ENCODE assay signal across 1 cellular context in the genomic region with DNA sequence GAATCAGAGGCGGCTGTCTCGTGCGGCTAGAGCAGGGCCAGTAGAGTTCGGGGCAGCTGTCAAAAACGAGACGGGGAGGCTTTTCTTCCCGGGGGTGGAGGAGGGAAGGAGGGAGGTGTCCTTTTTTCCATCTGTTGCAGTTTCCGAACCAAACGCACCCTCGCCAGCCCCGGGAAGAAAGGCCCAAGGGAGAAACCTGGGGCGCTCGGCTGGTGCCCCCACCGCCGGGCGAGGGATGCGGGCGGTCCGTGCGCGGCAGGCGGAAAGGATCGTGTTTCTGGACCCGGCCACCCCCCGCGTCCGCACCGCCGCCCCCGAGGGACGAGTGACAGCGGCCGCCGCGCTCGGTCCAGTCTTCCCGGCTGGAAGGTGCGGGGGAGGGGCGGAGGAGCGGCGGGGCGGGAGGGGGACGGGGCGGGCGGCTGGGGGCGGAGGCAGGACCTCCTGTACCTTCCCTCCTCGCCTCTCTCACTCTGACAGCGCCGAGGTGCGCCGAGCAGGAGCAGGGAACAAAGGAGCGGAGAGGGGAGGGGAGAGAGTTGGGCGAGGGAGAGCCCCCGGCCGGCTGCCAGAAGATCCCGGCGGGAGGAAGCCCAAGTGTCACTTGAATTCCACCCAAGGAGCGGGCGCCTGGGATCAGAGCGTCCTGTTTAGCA.
TF ChIP-seq lines count a peak whose summit lies in the region.

TSS of gene TGIF1 (plus strand) at position 471 of the 656 bp plus-strand sequence. CDS start 318 bp downstream, outside the sequence.

TF ChIP-seq in K562, 482 proteins besides CTCF, POLR2A, EP300 and RAD21 (continued from another document and continues in another):
- TF ChIP-seq USF1 (CRISPR knock-in tag; IDR thresholded peaks at IDR 0.05) (peak; percentile 3; the same call in 1 of the 2 replicates), POLR2AphosphoS2 (IDR thresholded peaks at IDR 0.05; ENCODE audit: low read length) (peak; percentile 94; the same call in 1 of the 2 replicates), ZNF551 (CRISPR knock-in tag; IDR thresholded peaks at IDR 0.05) (no peak), KAT7 (CRISPR knock-in tag; IDR thresholded peaks at IDR 0.05; ENCODE audit: borderline replicate concordance) (no peak), EGR1 (conservative IDR thresholded peaks at IDR 0.05) (no peak), HDAC3 (IDR thresholded peaks at IDR 0.05; ENCODE audit: borderline replicate concordance, partially characterized antibody) (no peak), HNRNPUL1 (IDR thresholded peaks at IDR 0.05; ENCODE audit: low read length) (no peak), ZNF134 (CRISPR knock-in tag; conservative IDR thresholded peaks at IDR 0.05) (no peak), ZNF263 (CRISPR knock-in tag; IDR thresholded peaks at IDR 0.05; ENCODE audit: borderline replicate concordance) (peak; percentile 33; the same call in 1 of the 2 replicates), REST (CRISPR knock-in tag; IDR thresholded peaks at IDR 0.05; ENCODE audit: low read depth) (0 out of 2 replicates have a peak, but pooled peaks have one; percentile 13), OTX1 (CRISPR knock-in tag; IDR thresholded peaks at IDR 0.05) (0 out of 2 replicates have a peak, but pooled peaks have one; percentile 55), DPF2 (IDR thresholded peaks at IDR 0.05) (no peak), ID3 (CRISPR knock-in tag; IDR thresholded peaks at IDR 0.05) (no peak), ID3 (tag; IDR thresholded peaks at IDR 0.05) (0 out of 2 replicates have a peak, but pooled peaks have one; percentile 28), ATF1 (CRISPR knock-in tag; IDR thresholded peaks at IDR 0.05) (peak; percentile 37; the same call in 1 of the 2 replicates), ATF1 (tag; IDR thresholded peaks at IDR 0.05) (no peak), MTA3 (IDR thresholded peaks at IDR 0.05; ENCODE audit: borderline replicate concordance) (no peak), RBFOX2 (IDR thresholded peaks at IDR 0.05; ENCODE audit: low read depth, low read length) (peak; percentile 87), RHOXF2B (CRISPR knock-in tag; conservative IDR thresholded peaks at IDR 0.05) (no peak), MYC (IDR thresholded peaks at IDR 0.05; ENCODE audit: low read depth, low read length) (0 out of 2 replicates have a peak, but pooled peaks have one; percentile 19), MYC (CRISPR knock-in tag; IDR thresholded peaks at IDR 0.05; ENCODE audit: borderline replicate concordance, low read depth) (no peak; the same call in 1 of the 2 replicates), E2F6 (IDR thresholded peaks at IDR 0.05; ENCODE audit: borderline replicate concordance in 1 of 2, extremely low read depth in 1 of 2, insufficient read depth in 1 of 2, insufficient read length in 1 of 2, low read depth in 1 of 2, low read length in 1 of 2, poor library complexity in 1 of 2, severe bottlenecking in 1 of 2) (peak in 1 of 2 experiments; percentile 2), ZFP30 (CRISPR knock-in tag; IDR thresholded peaks at IDR 0.05; ENCODE audit: borderline replicate concordance) (no peak), DDX20 (tag; IDR thresholded peaks at IDR 0.05; ENCODE audit: low read depth) (no peak), KLF13 (tag; IDR thresholded peaks at IDR 0.05; ENCODE audit: borderline replicate concordance, low read depth) (peak; percentile 87; the same call in 1 of the 2 replicates), ARNT (IDR thresholded peaks at IDR 0.05) (no peak), SAFB (IDR thresholded peaks at IDR 0.05; ENCODE audit: borderline replicate concordance, low read depth, low read length) (peak; percentile 24; the same call in 1 of the 2 replicates), ELF4 (CRISPR knock-in tag; IDR thresholded peaks at IDR 0.05) (0 out of 2 replicates have a peak, but pooled peaks have one; percentile 11), CREB1 (IDR thresholded peaks at IDR 0.05) (no peak), CREB1 (CRISPR knock-in tag; IDR thresholded peaks at IDR 0.05) (peak; percentile 46), KDM4B (IDR thresholded peaks at IDR 0.05; ENCODE audit: borderline replicate concordance in 2 of 2, low read depth in 1 of 2) (peak in 1 of 2 experiments; percentile 21; a peak in 1 of 4 replicates), PCBP1 (IDR thresholded peaks at IDR 0.05; ENCODE audit: low read depth, low read length, poor library complexity, severe bottlenecking) (peak; percentile 22), YY1 (IDR thresholded peaks at IDR 0.05; ENCODE audit: borderline replicate concordance in 1 of 3, control insufficient read depth in 1 of 3, extremely low read depth in 1 of 3, insufficient read depth in 3 of 3, insufficient read length in 1 of 3, insufficient replicate concordance in 2 of 3, low read depth in 1 of 3, low read length in 2 of 3) (peak in 1 of 3 experiments; percentile 60), FOXO4 (CRISPR knock-in tag; IDR thresholded peaks at IDR 0.05) (peak; percentile 49; the same call in 1 of the 2 replicates), RBBP5 (IDR thresholded peaks at IDR 0.05; ENCODE audit: borderline replicate concordance, insufficient read depth, low read length, poor library complexity, severe bottlenecking) (peak; percentile 64)
- TF ChIP-seq, protein P1, sequence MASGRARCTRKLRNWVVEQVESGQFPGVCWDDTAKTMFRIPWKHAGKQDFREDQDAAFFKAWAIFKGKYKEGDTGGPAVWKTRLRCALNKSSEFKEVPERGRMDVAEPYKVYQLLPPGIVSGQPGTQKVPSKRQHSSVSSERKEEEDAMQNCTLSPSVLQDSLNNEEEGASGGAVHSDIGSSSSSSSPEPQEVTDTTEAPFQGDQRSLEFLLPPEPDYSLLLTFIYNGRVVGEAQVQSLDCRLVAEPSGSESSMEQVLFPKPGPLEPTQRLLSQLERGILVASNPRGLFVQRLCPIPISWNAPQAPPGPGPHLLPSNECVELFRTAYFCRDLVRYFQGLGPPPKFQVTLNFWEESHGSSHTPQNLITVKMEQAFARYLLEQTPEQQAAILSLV (tag; IDR thresholded peaks at IDR 0.05): no peak
- TF ChIP-seq, protein P2, sequence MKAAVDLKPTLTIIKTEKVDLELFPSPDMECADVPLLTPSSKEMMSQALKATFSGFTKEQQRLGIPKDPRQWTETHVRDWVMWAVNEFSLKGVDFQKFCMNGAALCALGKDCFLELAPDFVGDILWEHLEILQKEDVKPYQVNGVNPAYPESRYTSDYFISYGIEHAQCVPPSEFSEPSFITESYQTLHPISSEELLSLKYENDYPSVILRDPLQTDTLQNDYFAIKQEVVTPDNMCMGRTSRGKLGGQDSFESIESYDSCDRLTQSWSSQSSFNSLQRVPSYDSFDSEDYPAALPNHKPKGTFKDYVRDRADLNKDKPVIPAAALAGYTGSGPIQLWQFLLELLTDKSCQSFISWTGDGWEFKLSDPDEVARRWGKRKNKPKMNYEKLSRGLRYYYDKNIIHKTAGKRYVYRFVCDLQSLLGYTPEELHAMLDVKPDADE (conservative IDR thresholded peaks at IDR 0.05; ENCODE audit: control insufficient read depth, low read depth, low read length): 0 out of 2 replicates have a peak, but pooled peaks have one; percentile 62
- TF ChIP-seq, protein P3, sequence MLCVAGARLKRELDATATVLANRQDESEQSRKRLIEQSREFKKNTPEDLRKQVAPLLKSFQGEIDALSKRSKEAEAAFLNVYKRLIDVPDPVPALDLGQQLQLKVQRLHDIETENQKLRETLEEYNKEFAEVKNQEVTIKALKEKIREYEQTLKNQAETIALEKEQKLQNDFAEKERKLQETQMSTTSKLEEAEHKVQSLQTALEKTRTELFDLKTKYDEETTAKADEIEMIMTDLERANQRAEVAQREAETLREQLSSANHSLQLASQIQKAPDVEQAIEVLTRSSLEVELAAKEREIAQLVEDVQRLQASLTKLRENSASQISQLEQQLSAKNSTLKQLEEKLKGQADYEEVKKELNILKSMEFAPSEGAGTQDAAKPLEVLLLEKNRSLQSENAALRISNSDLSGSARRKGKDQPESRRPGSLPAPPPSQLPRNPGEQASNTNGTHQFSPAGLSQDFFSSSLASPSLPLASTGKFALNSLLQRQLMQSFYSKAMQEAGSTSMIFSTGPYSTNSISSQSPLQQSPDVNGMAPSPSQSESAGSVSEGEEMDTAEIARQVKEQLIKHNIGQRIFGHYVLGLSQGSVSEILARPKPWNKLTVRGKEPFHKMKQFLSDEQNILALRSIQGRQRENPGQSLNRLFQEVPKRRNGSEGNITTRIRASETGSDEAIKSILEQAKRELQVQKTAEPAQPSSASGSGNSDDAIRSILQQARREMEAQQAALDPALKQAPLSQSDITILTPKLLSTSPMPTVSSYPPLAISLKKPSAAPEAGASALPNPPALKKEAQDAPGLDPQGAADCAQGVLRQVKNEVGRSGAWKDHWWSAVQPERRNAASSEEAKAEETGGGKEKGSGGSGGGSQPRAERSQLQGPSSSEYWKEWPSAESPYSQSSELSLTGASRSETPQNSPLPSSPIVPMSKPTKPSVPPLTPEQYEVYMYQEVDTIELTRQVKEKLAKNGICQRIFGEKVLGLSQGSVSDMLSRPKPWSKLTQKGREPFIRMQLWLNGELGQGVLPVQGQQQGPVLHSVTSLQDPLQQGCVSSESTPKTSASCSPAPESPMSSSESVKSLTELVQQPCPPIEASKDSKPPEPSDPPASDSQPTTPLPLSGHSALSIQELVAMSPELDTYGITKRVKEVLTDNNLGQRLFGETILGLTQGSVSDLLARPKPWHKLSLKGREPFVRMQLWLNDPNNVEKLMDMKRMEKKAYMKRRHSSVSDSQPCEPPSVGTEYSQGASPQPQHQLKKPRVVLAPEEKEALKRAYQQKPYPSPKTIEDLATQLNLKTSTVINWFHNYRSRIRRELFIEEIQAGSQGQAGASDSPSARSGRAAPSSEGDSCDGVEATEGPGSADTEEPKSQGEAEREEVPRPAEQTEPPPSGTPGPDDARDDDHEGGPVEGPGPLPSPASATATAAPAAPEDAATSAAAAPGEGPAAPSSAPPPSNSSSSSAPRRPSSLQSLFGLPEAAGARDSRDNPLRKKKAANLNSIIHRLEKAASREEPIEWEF (CRISPR knock-in tag; IDR thresholded peaks at IDR 0.05): no peak
- TF ChIP-seq, protein P4, sequence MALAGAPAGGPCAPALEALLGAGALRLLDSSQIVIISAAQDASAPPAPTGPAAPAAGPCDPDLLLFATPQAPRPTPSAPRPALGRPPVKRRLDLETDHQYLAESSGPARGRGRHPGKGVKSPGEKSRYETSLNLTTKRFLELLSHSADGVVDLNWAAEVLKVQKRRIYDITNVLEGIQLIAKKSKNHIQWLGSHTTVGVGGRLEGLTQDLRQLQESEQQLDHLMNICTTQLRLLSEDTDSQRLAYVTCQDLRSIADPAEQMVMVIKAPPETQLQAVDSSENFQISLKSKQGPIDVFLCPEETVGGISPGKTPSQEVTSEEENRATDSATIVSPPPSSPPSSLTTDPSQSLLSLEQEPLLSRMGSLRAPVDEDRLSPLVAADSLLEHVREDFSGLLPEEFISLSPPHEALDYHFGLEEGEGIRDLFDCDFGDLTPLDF (CRISPR knock-in tag; IDR thresholded peaks at IDR 0.05): no peak
- TF ChIP-seq, protein P5, sequence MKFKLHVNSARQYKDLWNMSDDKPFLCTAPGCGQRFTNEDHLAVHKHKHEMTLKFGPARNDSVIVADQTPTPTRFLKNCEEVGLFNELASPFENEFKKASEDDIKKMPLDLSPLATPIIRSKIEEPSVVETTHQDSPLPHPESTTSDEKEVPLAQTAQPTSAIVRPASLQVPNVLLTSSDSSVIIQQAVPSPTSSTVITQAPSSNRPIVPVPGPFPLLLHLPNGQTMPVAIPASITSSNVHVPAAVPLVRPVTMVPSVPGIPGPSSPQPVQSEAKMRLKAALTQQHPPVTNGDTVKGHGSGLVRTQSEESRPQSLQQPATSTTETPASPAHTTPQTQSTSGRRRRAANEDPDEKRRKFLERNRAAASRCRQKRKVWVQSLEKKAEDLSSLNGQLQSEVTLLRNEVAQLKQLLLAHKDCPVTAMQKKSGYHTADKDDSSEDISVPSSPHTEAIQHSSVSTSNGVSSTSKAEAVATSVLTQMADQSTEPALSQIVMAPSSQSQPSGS (CRISPR knock-in tag; IDR thresholded peaks at IDR 0.05): no peak
